Comparison of ENCODE assay signal across 22 cellular contexts in genomic region chr5:159548517-159548916, GRCh38.
"Had no signal": no experiment of that assay in that cellular context is flagged by ENCODE, and none has a peak within 500 bp of the region (broad histone marks: within the 10 kb centered on the region; RNA-seq: fewer than 3 reads in every experiment).

No MANE protein-coding gene starts in this region.

- H3K36me3 Mint-ChIP-seq: activated CD8-positive, alpha-beta memory T cell treated with anti-CD3 and anti-CD28 coated beads, Interleukin-2, amount 10 ng/mL, durations not matched to agents 7 days and 5 days; activated naive CD4-positive, alpha-beta T cell treated with anti-CD3 and anti-CD28 coated beads, Interleukin-2, amount 50 U/mL, for 24 hours; type B pancreatic cell had no signal

- H3K36me3 ChIP-seq: ascending aorta, brain microvascular endothelial cell, heart left ventricle, vagina had no signal

- H3K27me3 ChIP-seq: ascending aorta, brain microvascular endothelial cell, heart left ventricle, testis, vagina had no signal

- H3K27ac ChIP-seq: ascending aorta, brain microvascular endothelial cell, heart left ventricle, testis, vagina had no signal

- H3K4me2 ChIP-seq: smooth muscle cell had no signal

- ATAC-seq: activated CD8-positive, alpha-beta memory T cell treated with anti-CD3 and anti-CD28 coated beads, Interleukin-2, amount 10 ng/mL, durations not matched to agents 7 days and 5 days; activated CD8-positive, alpha-beta T cell treated with anti-CD3 and anti-CD28 coated beads for 36 hours; heart left ventricle; left colon; sciatic nerve; stimulated activated naive B cell treated with anti-CD40 and anti-IgM and Interleukin-4, amounts not matched to agents 10 μg/mL and 1 μg/mL and 100 μg/mL, for 72 hours had no signal

- H3K27me3 Mint-ChIP-seq: activated naive CD4-positive, alpha-beta T cell treated with anti-CD3 and anti-CD28 coated beads, Interleukin-2, amount 50 U/mL, for 24 hours; type B pancreatic cell had no signal

- H3K4me3 ChIP-seq: ascending aorta, heart left ventricle, smooth muscle cell, testis, vagina had no signal

- DNase-seq: activated CD4-positive, alpha-beta T cell treated with anti-CD3 and anti-CD28 coated beads for 48 hours; activated CD4-positive, CD25-positive, alpha-beta regulatory T cell; activated CD8-positive, alpha-beta memory T cell treated with anti-CD3 and anti-CD28 coated beads, Interleukin-2, amount 10 ng/mL, durations not matched to agents 7 days and 5 days; activated CD8-positive, alpha-beta T cell treated with anti-CD3 and anti-CD28 coated beads for 36 hours; activated effector memory CD4-positive, alpha-beta T cell treated with anti-CD3 and anti-CD28 coated beads, Interleukin-2, amount 50 U/mL, for 16 hours; activated T-cell treated with anti-CD3 and anti-CD28 coated beads for 4 hours; brain microvascular endothelial cell; effector memory CD4-positive, alpha-beta T cell; heart left ventricle; left colon; mesenchymal stem cell; nephron progenitor cell; stimulated activated CD4-positive, alpha-beta T cell treated with anti-CD3 and anti-CD28 coated beads, Interleukin-15, amount 100 ng/mL, for 24 hours; stimulated activated naive B cell treated with anti-CD40 and anti-IgM and Interleukin-4, amounts not matched to agents 10 μg/mL and 1 μg/mL and 100 μg/mL, for 72 hours; T-helper 9 cell; testis had no signal

- H3K27ac Mint-ChIP-seq: activated CD8-positive, alpha-beta memory T cell treated with anti-CD3 and anti-CD28 coated beads, Interleukin-2, amount 10 ng/mL, durations not matched to agents 7 days and 5 days; activated CD8-positive, alpha-beta T cell treated with anti-CD3 and anti-CD28 coated beads for 36 hours; nephron progenitor cell; stimulated activated naive B cell treated with anti-CD40 and anti-IgM and Interleukin-4, amounts not matched to agents 10 μg/mL and 1 μg/mL and 100 μg/mL, for 72 hours; type B pancreatic cell had no signal

- H3K4me1 Mint-ChIP-seq: activated CD8-positive, alpha-beta memory T cell treated with anti-CD3 and anti-CD28 coated beads, Interleukin-2, amount 10 ng/mL, durations not matched to agents 7 days and 5 days; activated naive CD4-positive, alpha-beta T cell treated with anti-CD3 and anti-CD28 coated beads, Interleukin-2, amount 50 U/mL, for 24 hours; nephron progenitor cell; stimulated activated naive B cell treated with anti-CD40 and anti-IgM and Interleukin-4, amounts not matched to agents 10 μg/mL and 1 μg/mL and 100 μg/mL, for 72 hours had no signal

- H3K4me1 ChIP-seq: testis had no signal

- H3K4me3 Mint-ChIP-seq: activated CD8-positive, alpha-beta memory T cell treated with anti-CD3 and anti-CD28 coated beads, Interleukin-2, amount 10 ng/mL, durations not matched to agents 7 days and 5 days; activated CD8-positive, alpha-beta T cell treated with anti-CD3 and anti-CD28 coated beads for 36 hours; activated naive CD4-positive, alpha-beta T cell treated with anti-CD3 and anti-CD28 coated beads, Interleukin-2, amount 50 U/mL, for 24 hours; nephron progenitor cell; stimulated activated naive B cell treated with anti-CD40 and anti-IgM and Interleukin-4, amounts not matched to agents 10 μg/mL and 1 μg/mL and 100 μg/mL, for 72 hours; type B pancreatic cell had no signal

- H3K9me3 ChIP-seq: ascending aorta, testis, vagina had no signal

- H3K9me3 Mint-ChIP-seq: activated CD8-positive, alpha-beta T cell treated with anti-CD3 and anti-CD28 coated beads for 36 hours; type B pancreatic cell had no signal
